30 cellular contexts compared by ENCODE assay signal in the genomic region with DNA sequence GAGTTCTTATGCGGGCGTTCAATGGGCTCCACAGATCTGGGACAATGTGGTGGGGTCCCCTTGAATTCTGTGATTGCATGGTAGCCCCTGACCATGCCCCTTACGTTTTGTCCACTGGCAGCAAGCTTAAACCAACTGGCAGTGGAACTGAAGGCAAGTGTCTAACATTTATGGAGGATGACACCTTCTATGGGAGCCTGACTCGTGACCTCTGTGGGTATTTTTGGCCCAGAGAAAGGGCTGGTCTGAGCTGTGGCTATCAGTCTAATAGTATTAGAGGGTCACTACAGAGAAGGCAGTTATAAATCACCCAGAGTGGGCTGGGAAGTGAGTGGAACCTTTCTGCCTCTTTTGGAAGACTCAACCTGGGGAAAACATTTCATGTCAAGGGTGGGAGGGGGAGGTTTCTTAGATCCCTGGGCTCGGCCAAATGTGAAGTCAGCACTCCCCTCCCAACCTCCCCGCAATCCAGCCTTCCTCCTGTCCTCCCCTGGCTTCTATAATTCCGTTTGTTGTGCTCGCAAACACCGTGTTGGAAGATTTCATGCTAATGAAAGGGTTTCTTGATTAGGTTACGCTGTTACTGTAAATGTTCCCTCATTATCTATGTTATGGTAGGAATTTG.
"Had no signal": no experiment of that assay in that cellular context is flagged by ENCODE, and none has a peak within 500 bp of the region (broad histone marks: within the 10 kb centered on the region; RNA-seq: fewer than 3 reads in every experiment).

No MANE protein-coding gene starts in this region.

- H3K36me3 ChIP-seq: esophagus squamous epithelium, heart right ventricle, left lung, lower lobe of right lung, neutrophil, ovary, right lobe of liver, thyroid gland, upper lobe of right lung had no signal

- H3K9me3 ChIP-seq: esophagus squamous epithelium, heart right ventricle, left lung, lower lobe of right lung, mucosa of descending colon, neutrophil, ovary, right lobe of liver, thyroid gland, upper lobe of right lung had no signal

- H3K27ac ChIP-seq: epithelial cell of prostate, esophagus squamous epithelium, heart right ventricle, left lung, lower lobe of right lung, neutrophil, ovary, right lobe of liver, thyroid gland, upper lobe of right lung had no signal

- H3K4me3 ChIP-seq: esophagus squamous epithelium, heart right ventricle, left lung, lower lobe of right lung, mucosa of descending colon, ovary, right lobe of liver, skin epidermis, thyroid gland, upper lobe of right lung had no signal

- H3K36me3 Mint-ChIP-seq: activated naive CD8-positive, alpha-beta T cell had no signal

- DNase-seq: activated CD4-positive, alpha-beta T cell treated with anti-CD3 and anti-CD28 coated beads for 4 hours; activated CD4-positive, alpha-beta T cell treated with anti-CD3 and anti-CD28 coated beads, Interleukin-2, amount 50 U/mL, for 4 hours; activated naive CD4-positive, alpha-beta T cell; activated T-cell treated with anti-CD3 and anti-CD28 coated beads for 4 hours; activated T-cell treated with anti-CD3 and anti-CD28 coated beads, Interleukin-2, amount 50 U/mL, for 72 hours; anterior cingulate cortex; dermis blood vessel endothelial cell; effector CD4-positive, alpha-beta T cell; esophagus squamous epithelium; foreskin melanocyte; heart right ventricle; kidney glomerular epithelial cell; left lung; lower lobe of right lung; mesenchymal stem cell; mucosa of descending colon; right lobe of liver; stimulated activated CD4-positive, alpha-beta T cell treated with anti-CD3 and anti-CD28 coated beads, Interleukin-4, amount 100 ng/mL, for 24 hours; stimulated activated naive CD8-positive, alpha-beta T cell treated with anti-CD3 and anti-CD28 coated beads, Interleukin-15, amount 100 ng/mL, for 72 hours; T-helper 1 cell; thyroid gland; upper lobe of right lung had no signal

- H3K4me1 ChIP-seq: esophagus squamous epithelium, heart right ventricle, left lung, lower lobe of right lung, right lobe of liver, thyroid gland, upper lobe of right lung had no signal

- H3K27me3 ChIP-seq: heart right ventricle, left lung, neutrophil, ovary, right lobe of liver, thyroid gland, upper lobe of right lung had no signal

- H3K4me3 Mint-ChIP-seq: activated naive CD8-positive, alpha-beta T cell; activated T-cell treated with anti-CD3 and anti-CD28 coated beads, Interleukin-2, amount 50 U/mL, for 72 hours; stimulated activated effector memory CD8-positive, alpha-beta T cell treated with anti-CD3 and anti-CD28 coated beads, Interleukin-12 subunit alpha, Interleukin-12 subunit beta, amount 100 ng/mL, for 72 hours; stimulated activated naive CD8-positive, alpha-beta T cell treated with anti-CD3 and anti-CD28 coated beads, Interleukin-15, amount 100 ng/mL, for 72 hours; T-helper 2 cell treated with Interferon-gamma antibody and Interleukin-4, amounts not matched to agents 5 μg/mL and 100 μg/mL, for 36 hours had no signal

- H3K4me1 Mint-ChIP-seq: stimulated activated effector memory CD8-positive, alpha-beta T cell treated with anti-CD3 and anti-CD28 coated beads, Interleukin-12 subunit alpha, Interleukin-12 subunit beta, amount 100 ng/mL, for 72 hours had no signal

- H3K27me3 Mint-ChIP-seq: stimulated activated naive CD8-positive, alpha-beta T cell treated with anti-CD3 and anti-CD28 coated beads, Interleukin-15, amount 100 ng/mL, for 72 hours had no signal

- H3K27ac Mint-ChIP-seq: activated naive CD8-positive, alpha-beta T cell; activated T-cell treated with anti-CD3 and anti-CD28 coated beads, Interleukin-2, amount 50 U/mL, for 72 hours; progenitor cell of endocrine pancreas; stimulated activated effector memory CD8-positive, alpha-beta T cell treated with anti-CD3 and anti-CD28 coated beads, Interleukin-12 subunit alpha, Interleukin-12 subunit beta, amount 100 ng/mL, for 72 hours; T-helper 2 cell treated with Interferon-gamma antibody and Interleukin-4, amounts not matched to agents 5 μg/mL and 100 μg/mL, for 36 hours had no signal

- H3K9me3 Mint-ChIP-seq: activated T-cell treated with anti-CD3 and anti-CD28 coated beads, Interleukin-2, amount 50 U/mL, for 72 hours; stimulated activated effector memory CD8-positive, alpha-beta T cell treated with anti-CD3 and anti-CD28 coated beads, Interleukin-12 subunit alpha, Interleukin-12 subunit beta, amount 100 ng/mL, for 72 hours; stimulated activated naive CD8-positive, alpha-beta T cell treated with anti-CD3 and anti-CD28 coated beads, Interleukin-15, amount 100 ng/mL, for 72 hours; T-helper 2 cell treated with Interferon-gamma antibody and Interleukin-4, amounts not matched to agents 5 μg/mL and 100 μg/mL, for 36 hours had no signal
